In the genomic region with DNA sequence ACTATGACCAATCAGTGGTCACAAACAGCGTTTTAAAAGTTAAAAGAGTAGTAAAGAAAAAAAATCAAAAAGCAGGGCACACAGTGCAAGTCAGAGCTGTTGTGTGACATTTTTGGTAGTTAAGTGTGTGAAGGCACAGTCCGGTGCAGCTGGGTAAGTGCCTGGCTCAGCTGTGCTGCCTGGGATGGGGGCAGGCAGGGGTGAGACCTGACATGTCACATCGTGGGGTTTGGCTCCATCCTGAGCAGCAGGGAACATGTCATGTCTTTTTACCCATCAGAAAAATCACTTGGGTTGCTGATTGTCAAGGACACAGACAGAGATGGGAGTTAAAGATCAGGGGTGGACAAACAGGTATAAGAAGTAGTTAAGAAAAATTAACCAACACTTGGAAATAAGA, we compare ENCODE assay signal across 1 cellular context.
TF ChIP-seq lines count a peak whose summit lies in the region.

No MANE protein-coding gene starts in this region.

TF ChIP-seq in GM23338, 12 proteins besides CTCF, POLR2A, EP300 and RAD21 (continued from another document):
- no peak for TF ChIP-seq REST (IDR thresholded peaks at IDR 0.05; ENCODE audit: unreplicated experiment)
- no peak for TF ChIP-seq EZH2phosphoT487 (IDR thresholded peaks at IDR 0.05; ENCODE audit: unreplicated experiment)
- no peak for TF ChIP-seq ETS1 (IDR thresholded peaks at IDR 0.05)
- no peak for TF ChIP-seq CREB1 (CRISPR knock-in tag; IDR thresholded peaks at IDR 0.05; ENCODE audit: low read depth)
- no peak for TF ChIP-seq ZNF331 (CRISPR knock-in tag; IDR thresholded peaks at IDR 0.05; ENCODE audit: low read depth)
- TF ChIP-seq STAT1 (IDR thresholded peaks at IDR 0.05; ENCODE audit: unreplicated experiment): no peak
- TF ChIP-seq EZH2 (IDR thresholded peaks at IDR 0.05; ENCODE audit: low read depth, unreplicated experiment): no peak
- no peak for TF ChIP-seq JUNB (IDR thresholded peaks at IDR 0.05; ENCODE audit: unreplicated experiment)
- TF ChIP-seq ZNF114 (CRISPR knock-in tag; IDR thresholded peaks at IDR 0.05): no peak
- TF ChIP-seq POLR2AphosphoS5 (IDR thresholded peaks at IDR 0.05; ENCODE audit: low read depth): no peak
